Comparison of ENCODE assay signal across 26 cellular contexts in genomic region chr12:98042668-98043067, GRCh38.
"Had no signal": no experiment of that assay in that cellular context is flagged by ENCODE, and none has a peak within 500 bp of the region (broad histone marks: within the 10 kb centered on the region; RNA-seq: fewer than 3 reads in every experiment).

No MANE protein-coding gene starts in this region.

- ATAC-seq: stimulated activated effector memory CD8-positive, alpha-beta T cell treated with anti-CD3 and anti-CD28 coated beads, Interleukin-12 subunit alpha, Interleukin-12 subunit beta, amount 100 ng/mL, for 72 hours; stimulated activated memory B cell treated with anti-CD40 and anti-IgM and Interleukin-4, amounts not matched to agents 10 μg/mL and 1 μg/mL and 100 μg/mL, for 72 hours; stimulated activated naive B cell treated with anti-CD40 and anti-IgM and Interleukin-4, amounts not matched to agents 10 μg/mL and 1 μg/mL and 100 μg/mL, for 72 hours; stimulated activated naive CD8-positive, alpha-beta T cell treated with anti-CD3 and anti-CD28 coated beads, Interleukin-15, amount 100 ng/mL, for 72 hours; stimulated activated naive CD8-positive, alpha-beta T cell treated with anti-CD3 and anti-CD28 coated beads, Interleukin-15, Interleukin-2, amounts not matched to agents 100 U/mL and 50 U/mL, for 24 hours; upper lobe of right lung had no signal

- H3K36me3 ChIP-seq: stomach, suprapubic skin, thoracic aorta, thyroid gland, tibial artery, tibial nerve, transverse colon, upper lobe of left lung, upper lobe of right lung, uterus, vagina had no signal

- H3K4me3 ChIP-seq: stomach, suprapubic skin, testis, thoracic aorta, thyroid gland, tibial artery, tibial nerve, transverse colon, upper lobe of left lung, upper lobe of right lung, uterus, vagina had no signal

- H3K27ac ChIP-seq: stomach, suprapubic skin, testis, thoracic aorta, thyroid gland, tibial artery, tibial nerve, transverse colon, upper lobe of left lung, upper lobe of right lung, uterus, vagina had no signal

- H3K4me1 ChIP-seq: stomach, suprapubic skin, testis, thyroid gland, tibial artery, tibial nerve, transverse colon, upper lobe of left lung, upper lobe of right lung, uterus, vagina had no signal

- DNase-seq: stimulated activated CD4-positive, alpha-beta T cell treated with anti-CD3 and anti-CD28 coated beads, Interleukin-2, amount 100 ng/mL, for 48 hours; stimulated activated CD4-positive, alpha-beta T cell treated with anti-CD3 and anti-CD28 coated beads, Interleukin-4, amount 100 ng/mL, for 1 hour; stimulated activated CD4-positive, alpha-beta T cell treated with anti-CD3 and anti-CD28 coated beads, Interleukin-4, amount 100 ng/mL, for 24 hours; stimulated activated CD4-positive, alpha-beta T cell treated with anti-CD3 and anti-CD28 coated beads, Interleukin-4, amount 100 ng/mL, for 4 hours; stimulated activated CD8-positive, alpha-beta memory T cell treated with anti-CD3 and anti-CD28 coated beads, Interleukin-4, amount 100 ng/mL, for 48 hours; stimulated activated naive B cell treated with anti-CD40 and anti-IgM and Interleukin-4, amounts not matched to agents 10 μg/mL and 1 μg/mL and 100 μg/mL, for 72 hours; stimulated activated naive CD4-positive, alpha-beta T cell; stimulated activated naive CD4-positive, alpha-beta T cell treated with Interleukin-2 at 50 U/mL for 16 hours; stimulated activated naive CD8-positive, alpha-beta T cell treated with anti-CD3 and anti-CD28 coated beads, Interleukin-15, amount 100 ng/mL, for 72 hours; stimulated activated naive CD8-positive, alpha-beta T cell treated with anti-CD3 and anti-CD28 coated beads, Interleukin-15, Interleukin-2, amounts not matched to agents 100 U/mL and 50 U/mL, for 24 hours; stomach; substantia nigra; testis; thyroid gland; tibial artery; transverse colon; trophoblast cell; upper lobe of left lung; upper lobe of right lung; uterus had no signal

- H3K27me3 ChIP-seq: stomach, suprapubic skin, testis, thyroid gland, tibial artery, tibial nerve, transverse colon, upper lobe of left lung, upper lobe of right lung, vagina had no signal

- H3K9me3 ChIP-seq: suprapubic skin, testis, thoracic aorta, thyroid gland, upper lobe of right lung, uterus, vagina had no signal
